Comparison of ENCODE assay signal across 7 cellular contexts in genomic region chr12:46617737-46618136, GRCh38.
DNase-seq lines count a peak whose midpoint lies in the region; ATAC-seq and TF ChIP-seq lines count a peak whose summit lies in the region.
"Not testable (repeated sequence)": the region's sequence is repeated elsewhere in the genome, so short reads cannot be mapped to it uniquely, and the experiment has no call there.

No MANE protein-coding gene starts in this region.

- peaks cover 11% of the 10 kb centered on the region for H3K9me3 Mint-ChIP-seq in HFFc6

- not testable (repeated sequence) for H3K27me3 Mint-ChIP-seq in HFFc6 (ENCODE audit: insufficient read depth)

- not testable (repeated sequence) for H3K36me3 ChIP-seq in gastroesophageal sphincter; left ventricle myocardium inferior; psoas muscle (ENCODE audit: insufficient read depth in 1 of 2, low read depth in 1 of 2); gastrocnemius medialis; stomach smooth muscle (ENCODE audit: control insufficient read depth in 2 of 2, insufficient read depth in 2 of 2, low read length in 2 of 2)

- not testable (repeated sequence) for ATAC-seq in gastroesophageal sphincter, psoas muscle, gastrocnemius medialis

- not testable (repeated sequence) for H3K9ac ChIP-seq in stomach smooth muscle (ENCODE audit: low read length in 2 of 2)

- peaks cover 16% of the 10 kb centered on the region for H3K4me1 Mint-ChIP-seq in HFFc6 (ENCODE audit: low read depth)

- not testable (repeated sequence) for TF ChIP-seq POLR2A in gastroesophageal sphincter (IDR thresholded peaks at IDR 0.05); gastrocnemius medialis (IDR thresholded peaks at IDR 0.05)

- DNase-seq in HFFc6; coronary artery (ENCODE audit: low spot score); left ventricle myocardium inferior: not testable (repeated sequence)
- DNase-seq in psoas muscle (peak in 1 of 2 donors; percentile 55), gastrocnemius medialis (peak in 1 of 2 donors; percentile 56)

- peak overlapping the region; percentile 75 for H3K27ac Mint-ChIP-seq in HFFc6

- not testable (repeated sequence) for H3K27me3 ChIP-seq in gastroesophageal sphincter; left ventricle myocardium inferior (ENCODE audit: low read depth); psoas muscle (ENCODE audit: insufficient read depth in 3 of 3, low read length in 2 of 3); gastrocnemius medialis; stomach smooth muscle (ENCODE audit: control insufficient read depth in 1 of 2, insufficient read depth in 2 of 2, low read length in 2 of 2)

- TF ChIP-seq CTCF in HFFc6 (IDR thresholded peaks at IDR 0.05); coronary artery (IDR thresholded peaks at IDR 0.05); gastroesophageal sphincter (IDR thresholded peaks at IDR 0.05); left ventricle myocardium inferior (IDR thresholded peaks at IDR 0.05; ENCODE audit: borderline replicate concordance); psoas muscle (IDR thresholded peaks at IDR 0.05); gastrocnemius medialis (IDR thresholded peaks at IDR 0.05 in 4 of 5, conservative IDR thresholded peaks at IDR 0.05 in 1 of 5): not testable (repeated sequence)

- H3K4me3 Mint-ChIP-seq in HFFc6: not testable (repeated sequence)

- no CpG with 5 or more reads among the region's 11 CpGs for WGBS in gastroesophageal sphincter (ENCODE audit: low coverage in 1 of 2), 2 donors
- 50 to 83% (median 59%) methylated on average over 10 to 11 of the region's 11 CpGs for WGBS in psoas muscle, 3 donors

- in situ Hi-C loops in gastrocnemius medialis (cut with MboI; ENCODE audit: low sequenced_read_pairs in 4 of 4): loop anchor here in 1 of 4 donors (10.0 kb wide), 1 partner anchor 53 kb away; no protein-coding TSS in a partner anchor

- H3K9me3 ChIP-seq in gastroesophageal sphincter; psoas muscle; gastrocnemius medialis; stomach smooth muscle (ENCODE audit: control insufficient read depth in 2 of 2, low read length in 2 of 2): not testable (repeated sequence)
- peaks cover 30% of the 10 kb centered on the region for H3K9me3 ChIP-seq in left ventricle myocardium inferior (replicated peaks)

- intact Hi-C loops in left ventricle myocardium inferior (cut with micrococcal nuclease); psoas muscle (cut with DNase I): not testable (repeated sequence)
- intact Hi-C loops in gastrocnemius medialis (cut with DNase I; ENCODE audit: low total_unique reads): loop anchor here (1.0 to 5.0 kb wide), 4 partner anchors 45 to 250 kb away; no protein-coding TSS in a partner anchor

- peak overlapping the region; percentile 28 for H3K4me3 ChIP-seq in coronary artery
- not testable (repeated sequence) for H3K4me3 ChIP-seq in gastroesophageal sphincter; left ventricle myocardium inferior; stomach smooth muscle (ENCODE audit: low read length in 2 of 2)
- H3K4me3 ChIP-seq in psoas muscle: peak overlapping the region; percentile 55
- peak overlapping the region; percentile 19 to 38 (median 34) for H3K4me3 ChIP-seq in gastrocnemius medialis

- not testable (repeated sequence) for TF ChIP-seq EP300 in gastroesophageal sphincter (IDR thresholded peaks at IDR 0.05)

- H3K4me1 ChIP-seq in gastroesophageal sphincter (peaks cover 0 to 19% (median 6%) of the 10 kb centered on the region in 3 donors), left ventricle myocardium inferior (peaks cover 16% of the 10 kb centered on the region), psoas muscle (peaks cover 16% of the 10 kb centered on the region), gastrocnemius medialis (peaks cover 11 to 12% of the 10 kb centered on the region in 2 donors)
- not testable (repeated sequence) for H3K4me1 ChIP-seq in stomach smooth muscle (ENCODE audit: control insufficient read depth, insufficient read depth, low read length)

- H3K27ac ChIP-seq in coronary artery: peak overlapping the region; percentile 55 to 72
- peak overlapping the region in 3 of 4 donors; percentile 41 to 72 (median 65) for H3K27ac ChIP-seq in gastroesophageal sphincter
- H3K27ac ChIP-seq in left ventricle myocardium inferior (replicated peaks): peak overlapping the region; percentile 76
- peak overlapping the region; percentile 86 for H3K27ac ChIP-seq in psoas muscle
- peak overlapping the region; percentile 77 to 87 (median 80) for H3K27ac ChIP-seq in gastrocnemius medialis
- peak overlapping the region; percentile 60 for H3K27ac ChIP-seq in stomach smooth muscle (ENCODE audit: low read length)

- H3K36me3 Mint-ChIP-seq in HFFc6 (ENCODE audit: low read depth): peaks cover 22% of the 10 kb centered on the region
